Comparison of ENCODE assay signal across 8 cellular contexts in the genomic region with DNA sequence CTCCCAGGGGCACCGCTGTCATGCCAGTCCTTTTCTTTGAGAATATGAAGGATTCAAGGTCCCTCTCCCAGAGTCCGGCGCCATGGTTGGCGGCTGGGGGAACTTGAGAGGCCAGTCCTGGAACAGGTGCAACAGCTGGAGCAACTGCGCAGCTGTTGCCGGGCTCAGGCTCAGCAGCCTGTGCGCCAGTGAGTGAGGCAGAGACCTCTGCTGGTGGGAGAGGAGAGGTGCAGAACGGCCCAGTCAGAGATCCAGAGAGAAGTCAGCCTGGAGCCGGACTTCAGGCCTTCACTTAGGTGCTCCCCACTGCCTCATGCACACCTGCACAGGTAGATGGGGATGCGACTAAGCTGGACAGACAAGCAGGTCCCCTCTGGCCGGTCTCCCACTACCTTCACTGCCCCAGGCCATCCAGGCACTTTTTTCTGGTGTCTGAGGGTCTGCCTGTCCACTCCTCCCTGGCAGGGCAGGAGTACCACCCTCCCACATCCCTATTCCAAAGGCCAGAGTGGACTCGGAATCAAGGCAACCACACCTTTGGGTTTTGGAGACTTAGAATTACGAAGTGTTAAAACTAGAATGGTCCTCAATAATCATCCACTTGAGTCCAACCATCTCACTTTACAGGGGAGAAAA. TPM values are rescaled to one million over a fixed set of nuclear protein-coding genes. Genes with fewer than 3 reads are reported as not detected.
A peak's percentile ranks its signal among the peaks of the same experiment; 100 is the strongest.
DNase-seq lines count a peak whose midpoint lies in the region; ATAC-seq and TF ChIP-seq lines count a peak whose summit lies in the region.

No MANE protein-coding gene starts in this region.

- WGBS in mesendoderm (ENCODE audit: extremely low coverage, insufficient coverage, low lambda C conversion rate) = no CpG with 5 or more reads among the region's 13 CpGs

- no peak overlapping the region for H3K23ac ChIP-seq in mesendoderm (ENCODE audit: low read length)

- H3K4ac ChIP-seq in mesendoderm (ENCODE audit: low read depth, low read length) = no peak overlapping the region

- H3K9me3 ChIP-seq in effector memory CD4-positive, alpha-beta T cell (ENCODE audit: control insufficient read depth, low read length) = no peaks in the 10 kb centered on the region

- H3K27ac ChIP-seq in effector memory CD4-positive, alpha-beta T cell (ENCODE audit: insufficient read depth, low read length, poor library complexity, severe bottlenecking) = no peak overlapping the region
- H3K27ac ChIP-seq in mesendoderm (ENCODE audit: low read depth, low read length) = no peak overlapping the region

- no peak overlapping the region for H4K8ac ChIP-seq in mesendoderm (ENCODE audit: low read depth, low read length)

- H3K36me3 ChIP-seq in effector memory CD4-positive, alpha-beta T cell (ENCODE audit: control insufficient read depth, insufficient read depth, low read length) = no peaks in the 10 kb centered on the region
- H3K36me3 ChIP-seq in mesendoderm (ENCODE audit: control insufficient read depth, insufficient read depth, low read length) = no peaks in the 10 kb centered on the region

- H2BK5ac ChIP-seq in mesendoderm (ENCODE audit: low read length) = no peak overlapping the region

- no peak overlapping the region for H3K9ac ChIP-seq in mesendoderm (ENCODE audit: low read length)

- peaks cover 5% of the 10 kb centered on the region for H3K27me3 ChIP-seq in effector memory CD4-positive, alpha-beta T cell (replicated peaks; ENCODE audit: control insufficient read depth, insufficient read depth, low read length, poor library complexity, severe bottlenecking)
- H3K27me3 ChIP-seq in mesendoderm (ENCODE audit: insufficient read depth, low read length, poor library complexity) = peaks cover 28% of the 10 kb centered on the region

- no peak overlapping the region for H3K4me2 ChIP-seq in mesendoderm (ENCODE audit: low read length)

- H3K56ac ChIP-seq in mesendoderm (ENCODE audit: low read length) = no peak overlapping the region

- DNase-seq in AG04449 (ENCODE audit: low read depth, low spot score) (no peak), NCI-H526 treated with DMSO at 0.1 percent for 48 hours (lab: John Stamatoyannopoulos, UW) (peak; percentile 63), mesendoderm (peak; percentile 75)
- peak; percentile 55 to 68 for DNase-seq in activated CD4-positive, alpha-beta T cell treated with anti-CD3 and anti-CD28 coated beads, Interleukin-2, amount 50 U/mL, for 48 hours
- DNase-seq in effector memory CD4-positive, alpha-beta T cell = peak in 2 of 3 donors; percentile 19 to 21
- peak; percentile 44 for DNase-seq in stimulated activated CD8-positive, alpha-beta memory T cell treated with anti-CD3 and anti-CD28 coated beads, Interleukin-4, amount 100 ng/mL, for 24 hours (ENCODE audit: low read depth)

- H4K5ac ChIP-seq in mesendoderm (ENCODE audit: low read length) = no peak overlapping the region

- no peak overlapping the region for H2AK5ac ChIP-seq in mesendoderm (ENCODE audit: low read length)

- H3K79me1 ChIP-seq in mesendoderm (ENCODE audit: low read length) = no peaks in the 10 kb centered on the region

- peaks cover 8% of the 10 kb centered on the region for H3K4me1 ChIP-seq in effector memory CD4-positive, alpha-beta T cell (ENCODE audit: control insufficient read depth, insufficient read depth, low read length, poor library complexity, severe bottlenecking)
- H3K4me1 ChIP-seq in mesendoderm (ENCODE audit: control insufficient read depth, low read depth, low read length) = no peaks in the 10 kb centered on the region

- no peak overlapping the region for H3K18ac ChIP-seq in mesendoderm (ENCODE audit: low read length)

- CTCF ChIA-PET in AG04449 (lab: Yijun Ruan, JAX) = interaction anchor here (0.6 to 12.6 kb wide), 43 partner anchors 8 to 329 kb away, joined by 3 to 305 read pairs (median 5); partner anchors contain the start of gene POLD3

- no peak overlapping the region for H2BK15ac ChIP-seq in mesendoderm (replicated peaks; ENCODE audit: low read depth)

- TF ChIP-seq CTCF in AG04449 (IDR thresholded peaks at IDR 0.05; ENCODE audit: insufficient read depth, low read length, missing control alignments) = peak; percentile 98

- H3K4me3 ChIP-seq in AG04449 (ENCODE audit: low read depth, low read length) (no peak overlapping the region), mesendoderm (ENCODE audit: low read length) (no peak overlapping the region)
- no peak overlapping the region for H3K4me3 ChIP-seq in effector memory CD4-positive, alpha-beta T cell (ENCODE audit: insufficient read depth, low read depth, low read length, poor library complexity, severe bottlenecking)

- ATAC-seq in GM18519 (IDR thresholded peaks at IDR 0.05; ENCODE audit: low FRiP score, unreplicated experiment) (peak; percentile 72), HG03135 (IDR thresholded peaks at IDR 0.05; ENCODE audit: unreplicated experiment) (peak; percentile 86)

- no peak overlapping the region for H2BK120ac ChIP-seq in mesendoderm (ENCODE audit: low read depth, low read length)

- H3K79me2 ChIP-seq in mesendoderm (ENCODE audit: control insufficient read depth, insufficient read depth, low read length) = no peaks in the 10 kb centered on the region

- POLR2A ChIA-PET in AG04449 (lab: Yijun Ruan, JAX) = no interaction called here

RNA-seq across cellular contexts. Expression of gene CHRDL2, which starts 4.6 kb away (rescaled TPM):
- 0.37 TPM for polyA plus RNA-seq in mesendoderm (2013, experiment 1 of 2)
- 0.39 TPM for polyA plus RNA-seq in mesendoderm (2013, experiment 2 of 2)

RNA-seq across cellular contexts. Expression of gene RNF169, which starts 22.0 kb away (rescaled TPM):
- polyA plus RNA-seq in mesendoderm (2013, experiment 1 of 2) = 3.8 TPM
- polyA plus RNA-seq in mesendoderm (2013, experiment 2 of 2) = 3.8 TPM
